ENCODE assay signal across 14 cellular contexts in genomic region chr15:49238342-49238741, GRCh38.
DNase-seq lines count a peak whose midpoint lies in the region; ATAC-seq and TF ChIP-seq lines count a peak whose summit lies in the region.
"Had no signal": no experiment of that assay in that cellular context is flagged by ENCODE, and none has a peak within 500 bp of the region (broad histone marks: within the 10 kb centered on the region; RNA-seq: fewer than 3 reads in every experiment).

No MANE protein-coding gene starts in this region.

- H3K27ac Mint-ChIP-seq in glutamatergic neuron (ENCODE audit: unreplicated experiment), result no peak overlapping the region

- H3K27ac ChIP-seq in muscle layer of colon (ENCODE audit: low read depth, low read length), result peak overlapping the region; percentile 35

- H3K36me3 ChIP-seq in MG63 (peaks cover 16% of the 10 kb centered on the region), muscle layer of colon (ENCODE audit: insufficient read depth, low read length) (peaks cover 4% of the 10 kb centered on the region)

- H3K9me3 Mint-ChIP-seq in glutamatergic neuron (ENCODE audit: unreplicated experiment), result no peaks in the 10 kb centered on the region

- peaks cover 4% of the 10 kb centered on the region for H3K4me1 Mint-ChIP-seq in glutamatergic neuron (ENCODE audit: low read depth, unreplicated experiment)

- no peaks in the 10 kb centered on the region for H3K27me3 Mint-ChIP-seq in glutamatergic neuron (ENCODE audit: unreplicated experiment)
- H3K27me3 Mint-ChIP-seq: brain had no signal

- ATAC-seq in GM19463 (IDR thresholded peaks at IDR 0.05; ENCODE audit: unreplicated experiment), result no peak
- ATAC-seq in HG02840 (IDR thresholded peaks at IDR 0.05; ENCODE audit: low FRiP score, unreplicated experiment), result no peak
- ATAC-seq: activated CD4-positive, CD25-positive, alpha-beta regulatory T cell treated with anti-CD3 and anti-CD28 coated beads, Interleukin-2, amount 50 U/mL, for 24 hours; sciatic nerve had no signal

- no peak for TF ChIP-seq CTCF in AG04449 (IDR thresholded peaks at IDR 0.05; ENCODE audit: insufficient read depth, low read length, missing control alignments)
- no peak for TF ChIP-seq CTCF in cardiac fibroblast (IDR thresholded peaks at IDR 0.05; ENCODE audit: low read depth, low read length)
- TF ChIP-seq CTCF in glutamatergic neuron (IDR thresholded peaks at IDR 0.05; ENCODE audit: partially characterized antibody, unreplicated experiment), result no peak

- POLR2A ChIA-PET in AG04449 (lab: Yijun Ruan, JAX), result interaction anchor here (1.2 kb wide), 1 partner anchor 44 kb away, joined by 4 read pairs; no protein-coding TSS in a partner anchor

- H3K4me1 ChIP-seq in muscle layer of colon (ENCODE audit: insufficient read depth, low read length), result peaks cover 54% of the 10 kb centered on the region

- CTCF ChIA-PET in AG04449 (lab: Yijun Ruan, JAX), result interaction anchor here (0.6 to 7.0 kb wide), 9 partner anchors 180 to 1077 kb away, joined by 3 to 184 read pairs (median 3); partner anchors contain the start of gene FGF7

- H3K4me3 ChIP-seq in AG04449 (ENCODE audit: low read depth, low read length) (no peak overlapping the region), MG63 (no peak overlapping the region), cardiac fibroblast (replicated peaks in 1 of 2; ENCODE audit: low read depth in 2 of 2, low read length in 2 of 2) (no peak overlapping the region), muscle layer of colon (ENCODE audit: low read depth in 1 of 2, low read length in 2 of 2) (no peak overlapping the region)

- no peaks in the 10 kb centered on the region for H3K9me3 ChIP-seq in MG63
- no peaks in the 10 kb centered on the region for H3K9me3 ChIP-seq in muscle layer of colon (ENCODE audit: low read length)

- peak; percentile 49 for DNase-seq in AG04449 (ENCODE audit: low read depth, low spot score)
- peak; percentile 25 for DNase-seq in MG63
- DNase-seq in cardiac fibroblast (ENCODE audit: low read depth in 2 of 2), result peak; percentile 37 to 93
- DNase-seq in C1 segment of cervical spinal cord (lab: John Stamatoyannopoulos, UW), result no peak
- no peak for DNase-seq in glutamatergic neuron
- DNase-seq: activated T-cell treated with anti-CD3 and anti-CD28 coated beads, Interleukin-2, amount 50 U/mL, for 1 hour; NCI-H1436; NK-92 treated with Interleukin-12 subunit alpha and Interleukin-12 subunit beta, amount 100 ng/mL, for 24 hours had no signal

- H3K27me3 ChIP-seq in MG63, result no peaks in the 10 kb centered on the region
- H3K27me3 ChIP-seq in muscle layer of colon (ENCODE audit: control insufficient read depth in 1 of 2, insufficient read depth in 2 of 2, low read length in 2 of 2), result no peaks in the 10 kb centered on the region

- H3K4me3 Mint-ChIP-seq in glutamatergic neuron (ENCODE audit: unreplicated experiment), result no peak overlapping the region

- no peak overlapping the region for H3K9ac ChIP-seq in muscle layer of colon (ENCODE audit: low read length)

- peaks cover 4% of the 10 kb centered on the region for H3K36me3 Mint-ChIP-seq in glutamatergic neuron (ENCODE audit: unreplicated experiment)

Comparison
In these comparisons a context has a peak if more than half of its experiments do, and no peak if none do; other contexts are left out.
1. DNase-seq: peak in AG04449 (single experiment), MG63 (single experiment) and cardiac fibroblast (2 of 2); none in C1 segment of cervical spinal cord (0 of 14) and glutamatergic neuron (single experiment).